ENCODE assay signal across 8 cellular contexts in the genomic region with DNA sequence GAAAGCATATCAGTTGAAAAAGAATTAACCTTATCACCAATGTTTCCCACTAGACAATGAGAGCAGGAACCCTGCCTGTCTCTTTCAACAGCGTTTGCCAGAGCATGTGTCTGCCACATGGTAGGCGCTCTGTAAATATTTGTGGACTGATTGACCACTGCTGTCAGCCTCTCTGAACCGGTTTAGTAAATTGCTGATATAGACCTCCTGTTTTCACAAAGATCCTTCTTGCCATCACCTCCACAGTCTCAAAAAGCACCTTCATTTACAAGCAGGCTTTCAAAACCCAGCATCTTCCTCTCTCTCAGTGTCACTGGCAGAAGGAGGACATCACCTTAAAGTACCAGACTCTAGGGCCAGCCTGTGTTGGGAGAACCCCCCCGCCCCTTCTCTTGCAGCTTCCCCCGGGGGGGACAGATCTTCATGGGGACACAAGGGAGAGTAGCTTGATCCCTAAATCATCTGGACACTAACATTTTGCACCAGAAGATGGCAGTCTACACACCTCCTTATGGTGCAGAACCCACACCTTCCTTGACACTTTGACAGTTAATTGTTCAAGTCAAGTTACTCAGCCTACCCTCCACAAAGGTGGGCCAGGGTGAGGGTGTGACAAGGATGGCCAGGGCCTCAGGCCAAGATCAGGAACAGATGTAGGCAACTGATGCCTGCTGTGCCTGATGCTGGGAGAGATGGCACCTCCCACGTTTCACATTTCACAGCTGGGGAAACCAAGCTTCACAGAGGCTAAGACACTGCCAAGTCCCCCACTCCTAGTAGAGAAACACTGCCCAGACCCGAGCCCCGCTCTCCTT. TPM values are rescaled to one million over a fixed set of nuclear protein-coding genes. Genes with fewer than 3 reads are reported as not detected.
DNase-seq lines count a peak whose midpoint lies in the region; ATAC-seq and TF ChIP-seq lines count a peak whose summit lies in the region.

No MANE protein-coding gene starts in this region.

- TF ChIP-seq POLR2A in sigmoid colon (IDR thresholded peaks at IDR 0.05), result no peak

- DNase-seq in BE2C (peak; percentile 35), LNCaP clone FGC (ENCODE audit: low read depth) (peak; percentile 55), RWPE1 (ENCODE audit: low spot score) (peak; percentile 83), adipocyte (ENCODE audit: low read depth) (peak; percentile 80), left ventricle myocardium inferior (no peak), sigmoid colon (no peak)

- no peak overlapping the region for H3K9ac ChIP-seq in adipocyte (ENCODE audit: low read length)

- WGBS in sigmoid colon, 2 donors, result 11 to 35% methylated on average over 8 of the region's 8 CpGs

- intact Hi-C loops in left ventricle myocardium inferior (cut with micrococcal nuclease) (no loop called here), sigmoid colon (cut with DNase I) (loop anchor here (5.0 kb wide), 1 partner anchor 131 kb away; a partner anchor contains a TSS)

- TF ChIP-seq CTCF in BE2C (IDR thresholded peaks at IDR 0.05; ENCODE audit: low read depth, low read length), result peak; percentile 71
- TF ChIP-seq CTCF in LNCaP clone FGC (IDR thresholded peaks at IDR 0.05; ENCODE audit: control insufficient read depth, extremely low read depth, insufficient read depth), result peak; percentile 80
- TF ChIP-seq CTCF in RWPE1 (conservative IDR thresholded peaks at IDR 0.05; ENCODE audit: low read depth), result peak; percentile 85
- TF ChIP-seq CTCF in left ventricle myocardium inferior (IDR thresholded peaks at IDR 0.05; ENCODE audit: borderline replicate concordance), result peak; percentile 71
- peak; percentile 28 to 73 (median 64) for TF ChIP-seq CTCF in sigmoid colon (IDR thresholded peaks at IDR 0.05)

- H3K4me1 ChIP-seq in BE2C (peaks cover 3% of the 10 kb centered on the region; the same call in 1 of the 2 replicates), adipocyte (ENCODE audit: control insufficient read depth, insufficient read depth, low read length) (peaks cover 13% of the 10 kb centered on the region), left ventricle myocardium inferior (peaks cover 13% of the 10 kb centered on the region), sigmoid colon (peaks cover 0 to 55% (median 46%) of the 10 kb centered on the region in 4 donors)

- no peak overlapping the region for H3K27ac ChIP-seq in RWPE1
- H3K27ac ChIP-seq in left ventricle myocardium inferior (replicated peaks), result no peak overlapping the region
- H3K27ac ChIP-seq in sigmoid colon, result peak overlapping the region in 1 of 4 donors; percentile 35

- H3K36me3 ChIP-seq in BE2C (no peaks in the 10 kb centered on the region), adipocyte (ENCODE audit: control insufficient read depth, insufficient read depth, low read length, severe bottlenecking) (no peaks in the 10 kb centered on the region), left ventricle myocardium inferior (no peaks in the 10 kb centered on the region), sigmoid colon (no peaks in the 10 kb centered on the region)

- TF ChIP-seq EP300 in sigmoid colon (IDR thresholded peaks at IDR 0.05), result no peak

- POLR2A ChIA-PET in RWPE1 (lab: Yijun Ruan, JAX; ENCODE audit: low non-redundant PET), result interaction anchor here (0.5 kb wide), 1 partner anchor 93 kb away, joined by 5 read pairs; no protein-coding TSS in a partner anchor

- H3K9me3 ChIP-seq in BE2C, result no peaks in the 10 kb centered on the region
- H3K9me3 ChIP-seq in adipocyte (ENCODE audit: control insufficient read depth, low read length), result no peaks in the 10 kb centered on the region
- H3K9me3 ChIP-seq in left ventricle myocardium inferior (replicated peaks), result no peaks in the 10 kb centered on the region
- no peaks in the 10 kb centered on the region for H3K9me3 ChIP-seq in sigmoid colon

- H3K4me3 ChIP-seq in BE2C (ENCODE audit: low read depth, low read length), result peak overlapping the region; percentile 16; the same call in 1 of the 2 replicates
- H3K4me3 ChIP-seq in LNCaP clone FGC (ENCODE audit: low read depth, low read length), result no peak overlapping the region
- H3K4me3 ChIP-seq in adipocyte (ENCODE audit: low read length), result no peak overlapping the region
- H3K4me3 ChIP-seq in left ventricle myocardium inferior, result no peak overlapping the region
- H3K4me3 ChIP-seq in sigmoid colon, result no peak overlapping the region

- CTCF ChIA-PET in RWPE1 (lab: Yijun Ruan, JAX), result interaction anchor here (0.6 to 2.3 kb wide), 17 partner anchors 9 to 595 kb away, joined by 3 to 21 read pairs (median 4); a partner anchor contains a TSS

- H3K27me3 ChIP-seq in BE2C (no peaks in the 10 kb centered on the region), adipocyte (replicated peaks; ENCODE audit: control insufficient read depth, insufficient read depth, low read length) (peaks cover 4% of the 10 kb centered on the region), left ventricle myocardium inferior (ENCODE audit: low read depth) (no peaks in the 10 kb centered on the region), sigmoid colon (no peaks in the 10 kb centered on the region)

- ATAC-seq in GM18868 (IDR thresholded peaks at IDR 0.05; ENCODE audit: unreplicated experiment) (peak; percentile 56), GM19467 (IDR thresholded peaks at IDR 0.05; ENCODE audit: unreplicated experiment) (no peak)

RNA-seq across cellular contexts. Expression of a gene that starts 37.8 kb away (rescaled TPM):
- polyA plus RNA-seq in BE2C (2012; ENCODE audit: insufficient read depth, insufficient read length, low read depth), result 19.5 TPM
- 17.2 TPM for total RNA-seq in left ventricle myocardium inferior
- total RNA-seq in sigmoid colon, result 10 to 100 TPM; 46.4 to 66.5 (median 64.8) TPM
- 10 to 100 TPM; 20.4 to 31.4 (median 26.4) TPM for polyA plus RNA-seq in sigmoid colon

Comparison
In these comparisons a context has a peak if more than half of its experiments do, and no peak if none do; other contexts are left out.
1. DNase-seq: peak in BE2C (single experiment), LNCaP clone FGC (single experiment), RWPE1 (single experiment) and adipocyte (single experiment); none in left ventricle myocardium inferior (single experiment) and sigmoid colon (single experiment).
2. Peak in every context shown above with its lines, with median percentiles within 50 percentile points of each other: CTCF ChIP-seq.